8 cellular contexts compared by ENCODE assay signal in genomic region chr21:28745131-28746055, GRCh38.
DNase-seq lines count a peak whose midpoint lies in the region; ATAC-seq and TF ChIP-seq lines count a peak whose summit lies in the region.

No MANE protein-coding gene starts in this region.

- POLR2A ChIA-PET in CD4-positive, alpha-beta T cell (lab: Charles Lee), result interaction anchor here (0.8 to 1.7 kb wide), 3 partner anchors 18 to 228 kb away, joined by 3 to 10 read pairs (median 3); no protein-coding TSS in a partner anchor
- POLR2A ChIA-PET in activated CD4-positive, alpha-beta memory T cell treated with anti-CD3 and anti-CD28 coated beads for 36 hours (lab: Charles Lee), result interaction anchor here (0.9 to 1.1 kb wide), 2 partner anchors 10 to 227 kb away, joined by 3 read pairs; no protein-coding TSS in a partner anchor

- no peak overlapping the region for H3K27ac ChIP-seq in CD4-positive, alpha-beta T cell (ENCODE audit: low read depth, low read length)

- ATAC-seq in CD4-positive, alpha-beta T cell (ENCODE audit: poor library complexity), result peak; percentile 82
- ATAC-seq in GM19438 (IDR thresholded peaks at IDR 0.05; ENCODE audit: low read depth, unreplicated experiment) (peak; percentile 84), HG03565 (IDR thresholded peaks at IDR 0.05; ENCODE audit: unreplicated experiment) (peak; percentile 76)

- TF ChIP-seq CTCF in CD4-positive, alpha-beta T cell (IDR thresholded peaks at IDR 0.05), result peak; percentile 74

- DNase-seq in CD4-positive, alpha-beta T cell, result peak; percentile 43 to 64 (median 52)
- DNase-seq in NCI-H748 (lab: John Stamatoyannopoulos, UW; ENCODE audit: unreplicated experiment), result peak; percentile 63
- peak; percentile 80 for DNase-seq in activated CD4-positive, alpha-beta memory T cell treated with anti-CD3 and anti-CD28 coated beads for 36 hours
- peak; percentile 37 for DNase-seq in effector CD8-positive, alpha-beta T cell (lab: John Stamatoyannopoulos, UW)
- peak; percentile 92 to 94 for DNase-seq in lung microvascular endothelial cell (ENCODE audit: low read depth in 2 of 2)
- DNase-seq in stimulated activated CD4-positive, alpha-beta T cell treated with anti-CD3 and anti-CD28 coated beads, TNF-alpha, amount 100 ng/mL, for 4 hours (ENCODE audit: low read depth in 3 of 3), result peak; percentile 23 to 38 (median 35)

- no peaks in the 10 kb centered on the region for H3K27me3 ChIP-seq in CD4-positive, alpha-beta T cell (ENCODE audit: control insufficient read depth, insufficient read depth, low read length)

- H3K4me1 Mint-ChIP-seq in CD4-positive, alpha-beta T cell (ENCODE audit: low read depth), result no peaks in the 10 kb centered on the region
- H3K4me1 Mint-ChIP-seq in activated CD4-positive, alpha-beta memory T cell treated with anti-CD3 and anti-CD28 coated beads for 36 hours (ENCODE audit: low read depth), result no peaks in the 10 kb centered on the region

- CTCF ChIA-PET in CD4-positive, alpha-beta T cell (lab: Charles Lee), result interaction anchor here (0.6 to 2.4 kb wide), 21 partner anchors 10 to 1976 kb away, joined by 3 to 38 read pairs (median 4); partner anchors contain the start of gene USP16
- CTCF ChIA-PET in activated CD4-positive, alpha-beta memory T cell treated with anti-CD3 and anti-CD28 coated beads for 36 hours (lab: Charles Lee), result interaction anchor here (0.5 to 5.8 kb wide), 95 partner anchors 8 to 1976 kb away, joined by 3 to 248 read pairs (median 4); partner anchors contain the start of gene USP16

- H3K4me3 Mint-ChIP-seq in CD4-positive, alpha-beta T cell, result no peak overlapping the region
- no peak overlapping the region for H3K4me3 Mint-ChIP-seq in activated CD4-positive, alpha-beta memory T cell treated with anti-CD3 and anti-CD28 coated beads for 36 hours

- no peaks in the 10 kb centered on the region for H3K36me3 Mint-ChIP-seq in CD4-positive, alpha-beta T cell (ENCODE audit: low read depth)
- no peaks in the 10 kb centered on the region for H3K36me3 Mint-ChIP-seq in activated CD4-positive, alpha-beta memory T cell treated with anti-CD3 and anti-CD28 coated beads for 36 hours

- H3K9me3 ChIP-seq in CD4-positive, alpha-beta T cell (ENCODE audit: control insufficient read depth, low read length), result no peaks in the 10 kb centered on the region

- H3K9me3 Mint-ChIP-seq in CD4-positive, alpha-beta T cell, result no peaks in the 10 kb centered on the region
- H3K9me3 Mint-ChIP-seq in activated CD4-positive, alpha-beta memory T cell treated with anti-CD3 and anti-CD28 coated beads for 36 hours, result no peaks in the 10 kb centered on the region

- H3K27ac Mint-ChIP-seq in CD4-positive, alpha-beta T cell, result no peak overlapping the region
- no peak overlapping the region for H3K27ac Mint-ChIP-seq in activated CD4-positive, alpha-beta memory T cell treated with anti-CD3 and anti-CD28 coated beads for 36 hours

- no peaks in the 10 kb centered on the region for H3K27me3 Mint-ChIP-seq in CD4-positive, alpha-beta T cell
- H3K27me3 Mint-ChIP-seq in activated CD4-positive, alpha-beta memory T cell treated with anti-CD3 and anti-CD28 coated beads for 36 hours, result no peaks in the 10 kb centered on the region

- intact Hi-C loops in CD4-positive, alpha-beta T cell (cut with DNase I, micrococcal nuclease), result loop anchor here (1.0 to 5.0 kb wide), 6 partner anchors 192 to 1896 kb away; no protein-coding TSS in a partner anchor
- intact Hi-C loops in activated CD4-positive, alpha-beta memory T cell treated with anti-CD3 and anti-CD28 coated beads for 36 hours (cut with micrococcal nuclease), result loop anchor here (1.0 to 10.0 kb wide), 7 partner anchors 140 to 1895 kb away; no protein-coding TSS in a partner anchor

Comparison
In these comparisons a context has a peak if more than half of its experiments do, and no peak if none do; other contexts are left out.
1. DNase-seq: peak in every context shown above with its lines; median percentile 93 in lung microvascular endothelial cell; 80 in activated CD4-positive, alpha-beta memory T cell treated with anti-CD3 and anti-CD28 coated beads for 36 hours; 63 in NCI-H748; 52 in CD4-positive, alpha-beta T cell; 37 in effector CD8-positive, alpha-beta T cell; 35 in stimulated activated CD4-positive, alpha-beta T cell treated with anti-CD3 and anti-CD28 coated beads, TNF-alpha, amount 100 ng/mL, for 4 hours.